ENCODE assay signal across 12 cellular contexts in genomic region chr21:24290151-24290833, GRCh38.
DNase-seq lines count a peak whose midpoint lies in the region; ATAC-seq, FAIRE-seq and TF ChIP-seq lines count a peak whose summit lies in the region.
"Had no signal": no experiment of that assay in that cellular context is flagged by ENCODE, and none has a peak within 500 bp of the region (broad histone marks: within the 10 kb centered on the region; RNA-seq: fewer than 3 reads in every experiment).

No MANE protein-coding gene starts in this region.

- no peaks in the 10 kb centered on the region for H3K9me3 ChIP-seq in SJCRH30 (replicated peaks)
- H3K9me3 ChIP-seq in esophagus muscularis mucosa, result no peaks in the 10 kb centered on the region

- H3K4me3 ChIP-seq in GM12865 (ENCODE audit: low read depth, low read length) (no peak overlapping the region), SJCRH30 (no peak overlapping the region), H7 (ENCODE audit: insufficient read depth, low read depth, low read length) (no peak overlapping the region), esophagus muscularis mucosa (no peak overlapping the region)

- FAIRE-seq in GM12892 (lab: Jason Lieb, UNC), result no peak

- intact Hi-C loops in esophagus muscularis mucosa (cut with DNase I), result no loop called here

- no peak overlapping the region for H3K27ac Mint-ChIP-seq in T-helper 2 cell treated with Interferon-gamma antibody and Interleukin-4, amounts not matched to agents 5 μg/mL and 100 μg/mL, for 36 hours
- peak overlapping the region; percentile 91 for H3K27ac Mint-ChIP-seq in activated naive CD8-positive, alpha-beta T cell treated with anti-CD3 and anti-CD28 coated beads, Interleukin-2, amount 10 ng/mL, durations not matched to agents 7 days and 5 days

- H3K4me1 ChIP-seq in SJCRH30, result no peaks in the 10 kb centered on the region
- H3K4me1 ChIP-seq in esophagus muscularis mucosa, result no peaks in the 10 kb centered on the region

- DNase-seq in GM12865 (ENCODE audit: low read depth), result peak; percentile 3
- peak; percentile 6 for DNase-seq in T-helper 2 cell treated with Interferon-gamma antibody and Interleukin-4, amounts not matched to agents 5 μg/mL and 100 μg/mL, for 36 hours (ENCODE audit: low spot score)
- peak; percentile 60 for DNase-seq in activated naive CD8-positive, alpha-beta T cell treated with anti-CD3 and anti-CD28 coated beads, Interleukin-2, amount 10 ng/mL, durations not matched to agents 7 days and 5 days
- no peak for DNase-seq in SJCRH30
- DNase-seq in GM12892 (ENCODE audit: insufficient read length), result no peak
- DNase-seq in H7, result no peak
- DNase-seq in esophagus muscularis mucosa (ENCODE audit: extremely low spot score), result no peak
- DNase-seq: hypothalamus, NCI-H1048, retina had no signal

- ATAC-seq in HG03432 (IDR thresholded peaks at IDR 0.05; ENCODE audit: unreplicated experiment), result peak; percentile 78
- peak; percentile 99 for ATAC-seq in activated naive CD8-positive, alpha-beta T cell treated with anti-CD3 and anti-CD28 coated beads, Interleukin-2, amount 10 ng/mL, durations not matched to agents 7 days and 5 days (ENCODE audit: low read depth)

- POLR2A ChIA-PET in activated naive CD8-positive, alpha-beta T cell treated with anti-CD3 and anti-CD28 coated beads, Interleukin-2, amount 10 ng/mL, durations not matched to agents 7 days and 5 days (lab: Charles Lee), result no interaction called here

- TF ChIP-seq EP300 in esophagus muscularis mucosa (IDR thresholded peaks at IDR 0.05), result no peak

- no peaks in the 10 kb centered on the region for H3K36me3 Mint-ChIP-seq in T-helper 2 cell treated with Interferon-gamma antibody and Interleukin-4, amounts not matched to agents 5 μg/mL and 100 μg/mL, for 36 hours (ENCODE audit: low read depth)
- no peaks in the 10 kb centered on the region for H3K36me3 Mint-ChIP-seq in activated naive CD8-positive, alpha-beta T cell treated with anti-CD3 and anti-CD28 coated beads, Interleukin-2, amount 10 ng/mL, durations not matched to agents 7 days and 5 days

- TF ChIP-seq CTCF in GM12865 (IDR thresholded peaks at IDR 0.05; ENCODE audit: insufficient read depth, low read depth, low read length, missing control alignments) (no peak), esophagus muscularis mucosa (IDR thresholded peaks at IDR 0.05) (no peak)

- peaks cover 8% of the 10 kb centered on the region for H3K4me1 Mint-ChIP-seq in T-helper 2 cell treated with Interferon-gamma antibody and Interleukin-4, amounts not matched to agents 5 μg/mL and 100 μg/mL, for 36 hours (ENCODE audit: low read depth)
- peaks cover 8% of the 10 kb centered on the region for H3K4me1 Mint-ChIP-seq in activated naive CD8-positive, alpha-beta T cell treated with anti-CD3 and anti-CD28 coated beads, Interleukin-2, amount 10 ng/mL, durations not matched to agents 7 days and 5 days

- no peaks in the 10 kb centered on the region for H3K27me3 Mint-ChIP-seq in T-helper 2 cell treated with Interferon-gamma antibody and Interleukin-4, amounts not matched to agents 5 μg/mL and 100 μg/mL, for 36 hours (ENCODE audit: low read depth)
- no peaks in the 10 kb centered on the region for H3K27me3 Mint-ChIP-seq in activated naive CD8-positive, alpha-beta T cell treated with anti-CD3 and anti-CD28 coated beads, Interleukin-2, amount 10 ng/mL, durations not matched to agents 7 days and 5 days

- H3K36me3 ChIP-seq in SJCRH30 (no peaks in the 10 kb centered on the region), H7 (replicated peaks; ENCODE audit: control insufficient read depth, insufficient read depth, low read length) (no peaks in the 10 kb centered on the region), esophagus muscularis mucosa (no peaks in the 10 kb centered on the region)

- H3K27ac ChIP-seq in SJCRH30, result no peak overlapping the region
- H3K27ac ChIP-seq in esophagus muscularis mucosa (replicated peaks in 1 of 4), result no peak overlapping the region
- H3K27ac ChIP-seq: HL-60 had no signal

- H3K9me3 Mint-ChIP-seq in T-helper 2 cell treated with Interferon-gamma antibody and Interleukin-4, amounts not matched to agents 5 μg/mL and 100 μg/mL, for 36 hours, result no peaks in the 10 kb centered on the region
- H3K9me3 Mint-ChIP-seq in activated naive CD8-positive, alpha-beta T cell treated with anti-CD3 and anti-CD28 coated beads, Interleukin-2, amount 10 ng/mL, durations not matched to agents 7 days and 5 days, result no peaks in the 10 kb centered on the region

- H3K27me3 ChIP-seq in SJCRH30 (no peaks in the 10 kb centered on the region), H7 (ENCODE audit: control insufficient read depth, insufficient read depth, low read length) (no peaks in the 10 kb centered on the region), esophagus muscularis mucosa (no peaks in the 10 kb centered on the region)

- WGBS in esophagus muscularis mucosa, result 58% methylated on average over 6 of the region's 6 CpGs

- no peak for TF ChIP-seq POLR2A in GM12892 (IDR thresholded peaks at IDR 0.05; ENCODE audit: low read depth, low read length)
- no peak for TF ChIP-seq POLR2A in esophagus muscularis mucosa (IDR thresholded peaks at IDR 0.05; ENCODE audit: low read depth)

- peak overlapping the region; percentile 55 for H3K4me3 Mint-ChIP-seq in T-helper 2 cell treated with Interferon-gamma antibody and Interleukin-4, amounts not matched to agents 5 μg/mL and 100 μg/mL, for 36 hours
- peak overlapping the region; percentile 83 for H3K4me3 Mint-ChIP-seq in activated naive CD8-positive, alpha-beta T cell treated with anti-CD3 and anti-CD28 coated beads, Interleukin-2, amount 10 ng/mL, durations not matched to agents 7 days and 5 days

Comparison
In these comparisons a context has a peak if more than half of its experiments do, and no peak if none do; other contexts are left out.
1. DNase-seq: peak in GM12865 (single experiment), T-helper 2 cell treated with Interferon-gamma antibody and Interleukin-4, amounts not matched to agents 5 μg/mL and 100 μg/mL, for 36 hours (single experiment) and activated naive CD8-positive, alpha-beta T cell treated with anti-CD3 and anti-CD28 coated beads, Interleukin-2, amount 10 ng/mL, durations not matched to agents 7 days and 5 days (single experiment); none in SJCRH30 (0 of 2), GM12892 (single experiment), H7 (single experiment) and esophagus muscularis mucosa (single experiment).